17 cellular contexts compared by ENCODE assay signal in the genomic region with DNA sequence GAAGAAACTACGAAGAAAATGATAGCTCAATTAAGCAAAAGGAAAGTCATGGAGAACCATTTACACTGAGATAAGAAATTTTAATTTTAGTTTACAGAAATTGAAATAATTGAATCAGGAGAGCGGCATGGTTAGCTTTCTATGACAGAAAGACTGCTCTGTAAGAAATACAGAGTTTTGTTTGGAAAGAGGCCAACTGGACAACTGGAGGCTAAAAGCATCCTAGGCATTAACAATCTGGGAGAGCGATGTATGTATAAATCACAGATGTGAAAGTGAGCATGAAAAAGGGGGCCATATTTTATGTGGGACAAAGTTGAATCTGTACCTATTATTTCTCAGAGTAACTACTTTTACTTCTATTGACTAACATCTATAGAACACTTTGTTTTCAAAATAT.
"Had no signal": no experiment of that assay in that cellular context is flagged by ENCODE, and none has a peak within 500 bp of the region (broad histone marks: within the 10 kb centered on the region; RNA-seq: fewer than 3 reads in every experiment).

No MANE protein-coding gene starts in this region.

- DNase-seq: activated CD4-positive, alpha-beta memory T cell treated with anti-CD3 and anti-CD28 coated beads, Interleukin-2, amount 10 ng/mL, durations not matched to agents 7 days and 5 days; activated CD4-positive, alpha-beta T cell treated with anti-CD3 and anti-CD28 coated beads for 48 hours; activated CD4-positive, CD25-positive, alpha-beta regulatory T cell; activated CD8-positive, alpha-beta memory T cell treated with anti-CD3 and anti-CD28 coated beads, Interleukin-2, amount 10 ng/mL, durations not matched to agents 7 days and 5 days; activated naive CD4-positive, alpha-beta T cell; activated naive CD8-positive, alpha-beta T cell treated with anti-CD3 and anti-CD28 coated beads for 36 hours; cortex of kidney; erythroblast; head of caudate nucleus; left ventricle myocardium superior; mucosa of descending colon; naive B cell; pancreas; right lobe of liver; spleen; stimulated activated naive B cell treated with anti-CD40 and anti-IgM and Interleukin-4, amounts not matched to agents 10 μg/mL and 1 μg/mL and 100 μg/mL, for 72 hours; T1000 had no signal

- H3K9me3 ChIP-seq: pancreas, right lobe of liver had no signal

- ATAC-seq: activated CD8-positive, alpha-beta memory T cell treated with anti-CD3 and anti-CD28 coated beads, Interleukin-2, amount 10 ng/mL, durations not matched to agents 7 days and 5 days; left ventricle myocardium superior; mucosa of descending colon; pancreas; right lobe of liver; stimulated activated naive B cell treated with anti-CD40 and anti-IgM and Interleukin-4, amounts not matched to agents 10 μg/mL and 1 μg/mL and 100 μg/mL, for 72 hours had no signal

- H3K27me3 ChIP-seq: pancreas, right lobe of liver, spleen had no signal

- H3K4me3 ChIP-seq: mucosa of descending colon, pancreas, right lobe of liver, spleen had no signal

- H3K4me1 ChIP-seq: pancreas, right lobe of liver, spleen had no signal

- H3K36me3 ChIP-seq: pancreas, right lobe of liver, spleen had no signal

- H3K27ac ChIP-seq: pancreas, right lobe of liver, spleen had no signal
